ENCODE assay signal across 14 cellular contexts in genomic region chr2:44268259-44268649, GRCh38. TPM values are rescaled to one million over a fixed set of nuclear protein-coding genes. Genes with fewer than 3 reads are reported as not detected.
DNase-seq lines count a peak whose midpoint lies in the region; ATAC-seq and TF ChIP-seq lines count a peak whose summit lies in the region.
"Had no signal": no experiment of that assay in that cellular context is flagged by ENCODE, and none has a peak within 500 bp of the region (broad histone marks: within the 10 kb centered on the region; RNA-seq: fewer than 3 reads in every experiment).

No MANE protein-coding gene starts in this region.

- H3K9me3 ChIP-seq in body of pancreas (no peaks in the 10 kb centered on the region), right cardiac atrium (ENCODE audit: control insufficient read depth, low read length) (no peaks in the 10 kb centered on the region), skeletal muscle tissue (ENCODE audit: control insufficient read depth in 3 of 3, low read length in 3 of 3) (no peaks in the 10 kb centered on the region), OCI-LY7 (ENCODE audit: low read length) (no peaks in the 10 kb centered on the region)
- H3K9me3 ChIP-seq: spleen had no signal

- intact Hi-C loops in body of pancreas (cut with DNase I), result no loop called here
- intact Hi-C loops in right cardiac atrium (cut with DNase I), result no loop called here
- intact Hi-C loops in OCI-LY7 (cut with micrococcal nuclease; ENCODE audit: unreplicated experiment), result no loop called here

- no peaks in the 10 kb centered on the region for H4K20me1 ChIP-seq in OCI-LY7 (ENCODE audit: insufficient read depth, low read length)

- H2AFZ ChIP-seq in OCI-LY7 (ENCODE audit: low read length), result no peak overlapping the region
- H2AFZ ChIP-seq: GM23338 had no signal

- 50 to 54% methylated on average over 2 of the region's 2 CpGs for WGBS in body of pancreas, 2 donors
- WGBS in right cardiac atrium, result 50% methylated on average over 2 of the region's 2 CpGs

- no peaks in the 10 kb centered on the region for H3K9me2 ChIP-seq in OCI-LY7 (ENCODE audit: insufficient read depth, low read length)

- TF ChIP-seq CTCF in body of pancreas (IDR thresholded peaks at IDR 0.05) (no peak), OCI-LY7 (conservative IDR thresholded peaks at IDR 0.05; ENCODE audit: low read length) (no peak)

- POLR2A ChIA-PET in OCI-LY7 (lab: Charles Lee), result interaction anchor here (0.6 kb wide), 1 partner anchor 49 kb away, joined by 3 read pairs; no protein-coding TSS in a partner anchor

- H3K27me3 ChIP-seq in body of pancreas (no peaks in the 10 kb centered on the region), right cardiac atrium (ENCODE audit: control insufficient read depth, insufficient read depth) (no peaks in the 10 kb centered on the region), skeletal muscle tissue (ENCODE audit: control insufficient read depth in 3 of 3, insufficient read depth in 3 of 3, low read length in 3 of 3) (no peaks in the 10 kb centered on the region)
- H3K27me3 ChIP-seq: spleen had no signal

- no peak overlapping the region for H3K4me3 ChIP-seq in body of pancreas
- no peak overlapping the region for H3K4me3 ChIP-seq in right cardiac atrium (ENCODE audit: low read length)
- no peak overlapping the region for H3K4me3 ChIP-seq in skeletal muscle tissue (ENCODE audit: low read length in 3 of 3)
- H3K4me3 ChIP-seq in OCI-LY7 (ENCODE audit: low read depth, low read length, poor library complexity, severe bottlenecking), result no peak overlapping the region
- H3K4me3 ChIP-seq: GM23338, spleen had no signal

- TF ChIP-seq POLR2A in body of pancreas (IDR thresholded peaks at IDR 0.05), result no peak
- TF ChIP-seq POLR2A in GM18505 (IDR thresholded peaks at IDR 0.05; ENCODE audit: borderline replicate concordance, extremely low read depth, insufficient read depth, insufficient read length), result no peak

- ATAC-seq in body of pancreas (peak; percentile 69), right cardiac atrium (peak; percentile 51 to 73), GM18505 (IDR thresholded peaks at IDR 0.05; ENCODE audit: unreplicated experiment) (no peak), HG03045 (IDR thresholded peaks at IDR 0.05; ENCODE audit: unreplicated experiment) (no peak)

- CTCF ChIA-PET in OCI-LY7 (lab: Charles Lee; ENCODE audit: unreplicated experiment), result no interaction called here

- H3K79me2 ChIP-seq in OCI-LY7 (ENCODE audit: insufficient read depth, low read depth, low read length), result no peaks in the 10 kb centered on the region

- no peaks in the 10 kb centered on the region for H3K36me3 ChIP-seq in body of pancreas (replicated peaks in 1 of 2; ENCODE audit: insufficient read depth in 1 of 2, low read depth in 2 of 2)
- no peaks in the 10 kb centered on the region for H3K36me3 ChIP-seq in skeletal muscle tissue (ENCODE audit: control insufficient read depth in 3 of 3, insufficient read depth in 3 of 3, low read length in 3 of 3)
- no peaks in the 10 kb centered on the region for H3K36me3 ChIP-seq in OCI-LY7 (ENCODE audit: insufficient read depth, low read length)
- H3K36me3 ChIP-seq: spleen had no signal

- BruUV-seq in OCI-LY7 (replicated peaks; lab: Mats Ljungman, UMichigan), result no TSS peak

- H3K4me2 ChIP-seq in OCI-LY7 (ENCODE audit: low read length), result no peak overlapping the region
- H3K4me2 ChIP-seq: GM23338 had no signal

- H3K27ac ChIP-seq in body of pancreas (peak overlapping the region; percentile 9 to 75 (median 65)), right cardiac atrium (ENCODE audit: low read length) (no peak overlapping the region), skeletal muscle tissue (ENCODE audit: low read depth, low read length) (peak overlapping the region; percentile 80), OCI-LY7 (ENCODE audit: low read depth, low read length, poor library complexity, severe bottlenecking) (no peak overlapping the region)
- H3K27ac ChIP-seq: spleen had no signal

- peak overlapping the region in 2 of 3 donors; percentile 10 to 16 for H3K9ac ChIP-seq in skeletal muscle tissue (ENCODE audit: low read depth in 1 of 3, low read length in 3 of 3)

- DNase-seq in HCEC 1CT, result peak; percentile 25
- no peak for DNase-seq in body of pancreas
- no peak for DNase-seq in right cardiac atrium
- no peak for DNase-seq in OCI-LY7 (ENCODE audit: low spot score)
- no peak for DNase-seq in RPMI8226
- DNase-seq: activated B cell treated with CpG ODN at 0.5 μM for 24 hours, activated gamma-delta T cell, left cardiac atrium, NCI-H1436 treated with DMSO at 0.1 percent for 48 hours, spleen had no signal

- peaks cover 17% of the 10 kb centered on the region for H3K4me1 ChIP-seq in body of pancreas
- peaks cover 3% of the 10 kb centered on the region for H3K4me1 ChIP-seq in right cardiac atrium (ENCODE audit: control insufficient read depth, insufficient read depth, low read length)
- peaks cover 5 to 16% (median 14%) of the 10 kb centered on the region in 3 donors for H3K4me1 ChIP-seq in skeletal muscle tissue (ENCODE audit: control insufficient read depth in 3 of 3, insufficient read depth in 3 of 3, low read length in 3 of 3)
- no peaks in the 10 kb centered on the region for H3K4me1 ChIP-seq in OCI-LY7 (ENCODE audit: insufficient read depth, low read length, poor library complexity, severe bottlenecking)
- H3K4me1 ChIP-seq: spleen had no signal

RNA-seq across cellular contexts. Expression of gene SLC3A1, which starts 7.0 kb away (rescaled TPM):
- total RNA-seq in body of pancreas (100 to 1,000 TPM in 1 of 2 donors, 10 to 100 TPM in 1; 91.6 to 128 TPM), right cardiac atrium (under 1 TPM in 1 of 4 donors, not detected in 3; 0.11 TPM), skeletal muscle tissue (not detected), OCI-LY7 (2022) (0.15 TPM in 1 of 2 replicates, not detected in the other)
- 0.18 TPM for polyA plus RNA-seq in right cardiac atrium
- not detected in 2 replicates for total RNA-seq in OCI-LY7 (2014; rRNA removed; shearing (Covaris generic))

Comparison
In these comparisons a context has a peak if more than half of its experiments do, and no peak if none do; other contexts are left out.
1. ATAC-seq: peak in body of pancreas (single experiment) and right cardiac atrium (2 of 2); none in GM18505 (single experiment) and HG03045 (single experiment).
2. H3K27ac ChIP-seq: peak in body of pancreas (4 of 4) and skeletal muscle tissue (single experiment); none in right cardiac atrium (single experiment) and OCI-LY7 (single experiment).
3. RNA of gene SLC3A1, which starts 7.0 kb away (total RNA-seq): 91.6 to 128 TPM in body of pancreas; 0.11 TPM in right cardiac atrium, 0.15 TPM in OCI-LY7 and not detected in skeletal muscle tissue (single experiment); every median in the first group is over 10 times any median in the second.